In the genomic region with DNA sequence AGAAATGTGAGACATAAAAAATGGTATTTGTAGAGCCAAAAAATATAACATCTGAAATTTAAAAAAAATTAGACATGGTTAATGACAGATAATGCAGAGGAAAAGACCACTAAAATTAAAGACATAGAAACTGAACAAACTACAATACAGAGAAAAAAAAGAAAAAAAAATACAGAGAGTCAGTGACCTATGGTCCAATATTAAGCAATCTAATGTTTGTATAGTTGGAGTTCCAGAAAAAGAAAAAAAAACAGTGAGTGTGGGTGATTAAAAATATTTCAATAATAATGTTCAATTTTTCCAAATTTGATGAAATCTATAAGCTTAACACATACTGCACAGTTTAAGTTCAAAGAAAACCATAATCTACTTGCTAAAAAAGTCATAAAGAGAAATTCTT, we compare ENCODE assay signal across 32 cellular contexts.
"Had no signal": no experiment of that assay in that cellular context is flagged by ENCODE, and none has a peak within 500 bp of the region (broad histone marks: within the 10 kb centered on the region; RNA-seq: fewer than 3 reads in every experiment).

No MANE protein-coding gene starts in this region.

- H3K27me3 ChIP-seq: neutrophil, ovary, spleen, suprapubic skin, testis, tibial artery, transverse colon, upper lobe of right lung, uterus had no signal

- H3K4me1 Mint-ChIP-seq: naive thymus-derived CD8-positive, alpha-beta T cell; neural crest cell; stimulated activated memory B cell treated with anti-CD40 and anti-IgM and Interleukin-4, amounts not matched to agents 10 μg/mL and 1 μg/mL and 100 μg/mL, for 72 hours; stimulated activated naive CD8-positive, alpha-beta T cell treated with anti-CD3 and anti-CD28 coated beads, Interleukin-15, amount 100 ng/mL, for 72 hours had no signal

- H3K9ac ChIP-seq: parathyroid adenoma had no signal

- H3K27me3 Mint-ChIP-seq: naive thymus-derived CD8-positive, alpha-beta T cell; natural killer cell treated with Interleukin-12 subunit alpha and Interleukin-12 subunit beta and Interleukin-15 and Interleukin-18, amount 100 ng/mL, for 72 hours; progenitor cell of endocrine pancreas; stimulated activated memory B cell treated with anti-CD40 and anti-IgM and Interleukin-4, amounts not matched to agents 10 μg/mL and 1 μg/mL and 100 μg/mL, for 72 hours; stimulated activated naive CD8-positive, alpha-beta T cell treated with anti-CD3 and anti-CD28 coated beads, Interleukin-15, amount 100 ng/mL, for 72 hours; type B pancreatic cell had no signal

- H3K27ac Mint-ChIP-seq: naive thymus-derived CD8-positive, alpha-beta T cell; natural killer cell treated with Interleukin-12 subunit alpha and Interleukin-12 subunit beta and Interleukin-15 and Interleukin-18, amount 100 ng/mL, for 72 hours; nephron progenitor cell; progenitor cell of endocrine pancreas; stimulated activated memory B cell treated with anti-CD40 and anti-IgM and Interleukin-4, amounts not matched to agents 10 μg/mL and 1 μg/mL and 100 μg/mL, for 72 hours; stimulated activated naive CD8-positive, alpha-beta T cell treated with anti-CD3 and anti-CD28 coated beads, Interleukin-15, amount 100 ng/mL, for 72 hours; type B pancreatic cell had no signal

- H3K4me3 Mint-ChIP-seq: naive thymus-derived CD8-positive, alpha-beta T cell; natural killer cell treated with Interleukin-12 subunit alpha and Interleukin-12 subunit beta and Interleukin-15 and Interleukin-18, amount 100 ng/mL, for 72 hours; nephron progenitor cell; neural crest cell; stimulated activated memory B cell treated with anti-CD40 and anti-IgM and Interleukin-4, amounts not matched to agents 10 μg/mL and 1 μg/mL and 100 μg/mL, for 72 hours; stimulated activated naive CD8-positive, alpha-beta T cell treated with anti-CD3 and anti-CD28 coated beads, Interleukin-15, amount 100 ng/mL, for 72 hours; type B pancreatic cell had no signal

- ATAC-seq: naive thymus-derived CD8-positive, alpha-beta T cell; natural killer cell treated with Interleukin-12 subunit alpha and Interleukin-12 subunit beta and Interleukin-15 and Interleukin-18, amount 100 ng/mL, for 72 hours; psoas muscle; right cardiac atrium; sciatic nerve; stimulated activated memory B cell treated with anti-CD40 and anti-IgM and Interleukin-4, amounts not matched to agents 10 μg/mL and 1 μg/mL and 100 μg/mL, for 72 hours; stimulated activated naive CD8-positive, alpha-beta T cell treated with anti-CD3 and anti-CD28 coated beads, Interleukin-15, amount 100 ng/mL, for 72 hours; stimulated activated naive CD8-positive, alpha-beta T cell treated with anti-CD3 and anti-CD28 coated beads, Interleukin-15, Interleukin-2, amounts not matched to agents 100 U/mL and 50 U/mL, for 24 hours; upper lobe of right lung had no signal

- H3K4me3 ChIP-seq: ovary, psoas muscle, skin epidermis, smooth muscle cell, spleen, suprapubic skin, testis, tibial artery, transverse colon, upper lobe of right lung, uterus had no signal

- DNase-seq: naive thymus-derived CD8-positive, alpha-beta T cell; nephron progenitor cell; nucleus accumbens; ovary; psoas muscle; spleen; stimulated activated CD4-positive, alpha-beta T cell treated with anti-CD3 and anti-CD28 coated beads, Interleukin-12 subunit alpha, Interleukin-12 subunit beta, amount 100 ng/mL, for 4 hours; stimulated activated CD4-positive, alpha-beta T cell treated with anti-CD3 and anti-CD28 coated beads, Interleukin-1b, Interleukin-23, amount 100 ng/mL, for 48 hours; stimulated activated CD4-positive, alpha-beta T cell treated with anti-CD3 and anti-CD28 coated beads, Interleukin-4, amount 100 ng/mL, for 1 hour; stimulated activated CD4-positive, alpha-beta T cell treated with anti-CD3 and anti-CD28 coated beads, Interleukin-4, amount 100 ng/mL, for 4 hours; stimulated activated CD8-positive, alpha-beta memory T cell treated with anti-CD3 and anti-CD28 coated beads, Interleukin-4, amount 100 ng/mL, for 48 hours; stimulated activated naive CD4-positive, alpha-beta T cell; stimulated activated naive CD8-positive, alpha-beta T cell treated with anti-CD3 and anti-CD28 coated beads, Interleukin-15, amount 100 ng/mL, for 72 hours; stimulated activated naive CD8-positive, alpha-beta T cell treated with anti-CD3 and anti-CD28 coated beads, Interleukin-15, Interleukin-2, amounts not matched to agents 100 U/mL and 50 U/mL, for 24 hours; substantia nigra; testis; tibial artery; transverse colon; upper lobe of right lung; uterus had no signal

- H3K36me3 ChIP-seq: neutrophil, ovary, spleen, suprapubic skin, tibial artery, transverse colon, upper lobe of right lung, uterus had no signal

- H3K27ac ChIP-seq: neutrophil, ovary, parathyroid adenoma, psoas muscle, skin epidermis, spleen, suprapubic skin, testis, tibial artery, transverse colon, upper lobe of right lung, uterus had no signal

- H3K36me3 Mint-ChIP-seq: naive thymus-derived CD8-positive, alpha-beta T cell; stimulated activated memory B cell treated with anti-CD40 and anti-IgM and Interleukin-4, amounts not matched to agents 10 μg/mL and 1 μg/mL and 100 μg/mL, for 72 hours; type B pancreatic cell had no signal

- H3K4me1 ChIP-seq: parathyroid adenoma, psoas muscle, spleen, suprapubic skin, testis, tibial artery, transverse colon, upper lobe of right lung, uterus had no signal

- H3K9me3 ChIP-seq: neutrophil, ovary, suprapubic skin, testis, upper lobe of right lung had no signal
